24 cellular contexts compared by ENCODE assay signal in the genomic region with DNA sequence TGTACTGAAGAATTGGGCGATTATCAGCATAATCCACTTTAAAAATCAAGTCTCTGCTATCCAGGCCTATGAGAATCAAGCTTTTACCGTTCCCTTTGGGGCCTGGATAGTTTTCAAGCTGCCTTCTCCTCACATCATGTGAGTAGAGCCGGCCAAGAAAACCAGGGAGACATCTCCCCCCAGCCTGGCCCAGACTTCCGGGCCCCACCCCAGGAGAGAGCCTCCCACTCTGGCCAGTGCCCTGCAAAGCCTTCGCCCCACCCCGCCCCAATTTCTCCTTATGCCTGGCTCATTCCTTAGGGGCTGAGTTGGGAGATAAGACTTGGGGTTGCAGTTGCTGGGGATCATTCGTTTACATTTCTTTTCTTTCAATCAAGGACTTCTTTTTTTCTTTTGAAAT. TPM values are rescaled to one million over a fixed set of nuclear protein-coding genes. Genes with fewer than 3 reads are reported as not detected.
"Had no signal": no experiment of that assay in that cellular context is flagged by ENCODE, and none has a peak within 500 bp of the region (broad histone marks: within the 10 kb centered on the region; RNA-seq: fewer than 3 reads in every experiment).

No MANE protein-coding gene starts in this region.

- DNase-seq: activated CD4-positive, alpha-beta T cell treated with anti-CD3 and anti-CD28 coated beads, Interleukin-2, amount 50 U/mL, for 1 hour; activated CD8-positive, alpha-beta T cell treated with anti-CD3 and anti-CD28 coated beads, Interleukin-2, amount 10 ng/mL, durations not matched to agents 7 days and 5 days; activated T-cell treated with anti-CD3 and anti-CD28 coated beads, Interleukin-2, amount 50 U/mL, for 1 hour; aorta; brain microvascular endothelial cell; central memory CD4-positive, alpha-beta T cell; effector memory CD8-positive, alpha-beta T cell; foreskin melanocyte; hippocampal formation; left colon; lower lobe of right lung; naive thymus-derived CD4-positive, alpha-beta T cell; psoas muscle; right lobe of liver; small intestine; stimulated activated CD4-positive, alpha-beta T cell treated with anti-CD3 and anti-CD28 coated beads, Interleukin-2, amount 100 ng/mL, for 24 hours; trophoblast cell had no signal

- H3K4me3 ChIP-seq: lower lobe of right lung, pancreas, psoas muscle, right lobe of liver, SK-N-MC had no signal

- H3K36me3 ChIP-seq: brain microvascular endothelial cell, lower lobe of right lung, pancreas, right lobe of liver had no signal

- H3K27ac ChIP-seq: brain microvascular endothelial cell, lower lobe of right lung, pancreas, psoas muscle, right lobe of liver, SK-N-MC, VCaP had no signal

- H3K9me3 ChIP-seq: lower lobe of right lung, pancreas, psoas muscle, right lobe of liver had no signal

- H3K4me1 ChIP-seq: psoas muscle, right lobe of liver had no signal

RNA-seq across cellular contexts. Expression of gene TMEM132C, which starts 1.4 kb away (rescaled TPM):
- total RNA-seq: activated CD8-positive, alpha-beta T cell treated with anti-CD3 and anti-CD28 coated beads, Interleukin-2, amount 10 ng/mL, durations not matched to agents 7 days and 5 days; activated naive CD4-positive, alpha-beta T cell treated with anti-CD3 and anti-CD28 coated beads, Interleukin-2, amount 50 U/mL, for 72 hours; dermis microvascular lymphatic vessel endothelial cell; endothelial cell of umbilical vein; naive thymus-derived CD4-positive, alpha-beta T cell; T-helper 2 cell treated with Interferon-gamma antibody and Interleukin-4, amounts not matched to agents 100 ng/mL and 5 ng/mL, for 36 hours had no signal
- polyA plus RNA-seq: aorta; endothelial cell of umbilical vein; naive thymus-derived CD4-positive, alpha-beta T cell had no signal
